Comparison of ENCODE assay signal across 20 cellular contexts in genomic region chr7:150462413-150462812, GRCh38. TPM values are rescaled to one million over a fixed set of nuclear protein-coding genes. Genes with fewer than 3 reads are reported as not detected.
DNase-seq lines count a peak whose midpoint lies in the region; ATAC-seq lines count a peak whose summit lies in the region.
"Had no signal": no experiment of that assay in that cellular context is flagged by ENCODE, and none has a peak within 500 bp of the region (broad histone marks: within the 10 kb centered on the region; RNA-seq: fewer than 3 reads in every experiment).

No MANE protein-coding gene starts in this region.

- intact Hi-C loops in activated naive CD4-positive, alpha-beta T cell treated with anti-CD3 and anti-CD28 coated beads for 36 hours (cut with micrococcal nuclease): no loop called here

- no peaks in the 10 kb centered on the region for H3K27me3 Mint-ChIP-seq in activated naive CD4-positive, alpha-beta T cell treated with anti-CD3 and anti-CD28 coated beads for 36 hours (ENCODE audit: low read depth)
- H3K27me3 Mint-ChIP-seq in T-cell: no peaks in the 10 kb centered on the region
- H3K27me3 Mint-ChIP-seq in effector memory CD8-positive, alpha-beta T cell: no peaks in the 10 kb centered on the region
- no peaks in the 10 kb centered on the region for H3K27me3 Mint-ChIP-seq in natural killer cell treated with Interleukin-12 subunit alpha and Interleukin-12 subunit beta and Interleukin-15 and Interleukin-18, amount 100 ng/mL, for 72 hours
- H3K27me3 Mint-ChIP-seq: CD4-positive, CD25-positive, alpha-beta regulatory T cell had no signal

- H3K4me1 Mint-ChIP-seq in activated naive CD4-positive, alpha-beta T cell treated with anti-CD3 and anti-CD28 coated beads for 36 hours (ENCODE audit: low read depth): peaks cover 58% of the 10 kb centered on the region
- peaks cover 70 to 83% (median 76%) of the 10 kb centered on the region in 3 donors for H3K4me1 Mint-ChIP-seq in T-cell
- H3K4me1 Mint-ChIP-seq in effector memory CD8-positive, alpha-beta T cell (ENCODE audit: low read depth in 2 of 2): peaks cover 48 to 75% of the 10 kb centered on the region in 2 donors
- H3K4me1 Mint-ChIP-seq in natural killer cell treated with Interleukin-12 subunit alpha and Interleukin-12 subunit beta and Interleukin-15 and Interleukin-18, amount 100 ng/mL, for 72 hours (ENCODE audit: low read depth in 2 of 2): peaks cover 47 to 48% of the 10 kb centered on the region in 2 donors
- H3K4me1 Mint-ChIP-seq: B cell had no signal

- H3K9me3 Mint-ChIP-seq in activated naive CD4-positive, alpha-beta T cell treated with anti-CD3 and anti-CD28 coated beads for 36 hours: peaks cover 38% of the 10 kb centered on the region
- peaks cover 22 to 43% (median 36%) of the 10 kb centered on the region in 3 donors for H3K9me3 Mint-ChIP-seq in T-cell
- peaks cover 11 to 25% of the 10 kb centered on the region in 2 donors for H3K9me3 Mint-ChIP-seq in effector memory CD8-positive, alpha-beta T cell
- H3K9me3 Mint-ChIP-seq in natural killer cell treated with Interleukin-12 subunit alpha and Interleukin-12 subunit beta and Interleukin-15 and Interleukin-18, amount 100 ng/mL, for 72 hours: peaks cover 24% of the 10 kb centered on the region

- ATAC-seq in T-cell (replicated peaks in 1 of 4): no peak
- no peak for ATAC-seq in effector memory CD8-positive, alpha-beta T cell (replicated peaks)
- ATAC-seq in natural killer cell treated with Interleukin-12 subunit alpha and Interleukin-12 subunit beta and Interleukin-15 and Interleukin-18, amount 100 ng/mL, for 72 hours: no peak
- ATAC-seq: HCT116 had no signal

- H3K27ac Mint-ChIP-seq in activated naive CD4-positive, alpha-beta T cell treated with anti-CD3 and anti-CD28 coated beads for 36 hours: peak overlapping the region; percentile 48
- peak overlapping the region; percentile 45 to 53 for H3K27ac Mint-ChIP-seq in T-cell
- H3K27ac Mint-ChIP-seq in effector memory CD8-positive, alpha-beta T cell: peak overlapping the region; percentile 33 to 49
- H3K27ac Mint-ChIP-seq in natural killer cell treated with Interleukin-12 subunit alpha and Interleukin-12 subunit beta and Interleukin-15 and Interleukin-18, amount 100 ng/mL, for 72 hours: peak overlapping the region; percentile 40 to 68
- H3K27ac Mint-ChIP-seq: B cell had no signal

- CTCF ChIA-PET in activated naive CD4-positive, alpha-beta T cell treated with anti-CD3 and anti-CD28 coated beads for 36 hours (lab: Charles Lee): interaction anchor here (0.6 to 1.0 kb wide), 2 partner anchors 11 to 87 kb away, joined by 3 read pairs; no protein-coding TSS in a partner anchor
- CTCF ChIA-PET in T-cell (lab: Charles Lee): no interaction called here

- POLR2A ChIA-PET in T-cell (lab: Charles Lee): interaction anchor here in 1 of 2 donors (0.6 kb wide), 1 partner anchor 21 kb away, joined by 3 read pairs; no protein-coding TSS in a partner anchor

- peaks cover 60% of the 10 kb centered on the region for H3K36me3 Mint-ChIP-seq in activated naive CD4-positive, alpha-beta T cell treated with anti-CD3 and anti-CD28 coated beads for 36 hours (ENCODE audit: low read depth)
- peaks cover 88% of the 10 kb centered on the region for H3K36me3 Mint-ChIP-seq in T-cell
- H3K36me3 Mint-ChIP-seq in effector memory CD8-positive, alpha-beta T cell (ENCODE audit: insufficient read depth): peaks cover 21% of the 10 kb centered on the region
- peaks cover 57% of the 10 kb centered on the region for H3K36me3 Mint-ChIP-seq in natural killer cell treated with Interleukin-12 subunit alpha and Interleukin-12 subunit beta and Interleukin-15 and Interleukin-18, amount 100 ng/mL, for 72 hours

- H3K4me3 Mint-ChIP-seq in activated naive CD4-positive, alpha-beta T cell treated with anti-CD3 and anti-CD28 coated beads for 36 hours: no peak overlapping the region
- H3K4me3 Mint-ChIP-seq in T-cell: no peak overlapping the region
- peak overlapping the region in 1 of 2 donors; percentile 12 for H3K4me3 Mint-ChIP-seq in effector memory CD8-positive, alpha-beta T cell
- no peak overlapping the region for H3K4me3 Mint-ChIP-seq in natural killer cell treated with Interleukin-12 subunit alpha and Interleukin-12 subunit beta and Interleukin-15 and Interleukin-18, amount 100 ng/mL, for 72 hours
- H3K4me3 Mint-ChIP-seq: B cell had no signal

- no peak for DNase-seq in activated naive CD4-positive, alpha-beta T cell treated with anti-CD3 and anti-CD28 coated beads for 36 hours
- no peak for DNase-seq in activated naive CD4-positive, alpha-beta T cell (lab: John Stamatoyannopoulos, UW)
- DNase-seq in T-cell: no peak
- no peak for DNase-seq in effector memory CD8-positive, alpha-beta T cell
- DNase-seq in natural killer cell treated with Interleukin-12 subunit alpha and Interleukin-12 subunit beta and Interleukin-15 and Interleukin-18, amount 100 ng/mL, for 72 hours (ENCODE audit: low spot score): no peak
- no peak for DNase-seq in SW480 (ENCODE audit: low spot score)
- DNase-seq in NAMALWA (ENCODE audit: low spot score): no peak
- DNase-seq in activated CD4-positive, CD25-positive, alpha-beta regulatory T cell treated with anti-CD3 and anti-CD28 coated beads, Interleukin-2, amount 50 U/mL, for 72 hours: no peak
- DNase-seq: 8988T; Caco-2; CD4-positive, CD25-positive, alpha-beta regulatory T cell; DMS153; DMS79; GDM1; GOT3; H7; IMR-90 had no signal

RNA-seq across cellular contexts. Expression of gene GIMAP8, which starts 12.0 kb away (rescaled TPM):
- 1 to 10 TPM; 9.1 to 9.7 TPM for total RNA-seq in activated naive CD4-positive, alpha-beta T cell treated with anti-CD3 and anti-CD28 coated beads for 36 hours
- total RNA-seq in T-cell: 10 to 100 TPM; 17.8 to 54.6 (median 50.1) TPM
- total RNA-seq in natural killer cell treated with Interleukin-12 subunit alpha and Interleukin-12 subunit beta and Interleukin-15 and Interleukin-18, amount 100 ng/mL, for 72 hours: 10 to 100 TPM; 10.2 to 13.7 TPM
- total RNA-seq: Daoy, H7, IMR-90 had no signal

RNA-seq across cellular contexts. Expression of gene GIMAP7, which starts 52.3 kb away (rescaled TPM):
- 10 to 100 TPM; 41.6 TPM for total RNA-seq in activated naive CD4-positive, alpha-beta T cell treated with anti-CD3 and anti-CD28 coated beads for 36 hours
- 100 to 1,000 TPM in 3 of 5 donors, 10 to 100 TPM in 2; 76.8 to 430 (median 392) TPM for total RNA-seq in T-cell
- total RNA-seq in natural killer cell treated with Interleukin-12 subunit alpha and Interleukin-12 subunit beta and Interleukin-15 and Interleukin-18, amount 100 ng/mL, for 72 hours: 10 to 100 TPM; 50.5 to 60.4 TPM
- total RNA-seq: Caco-2, Daoy, H7, IMR-90 had no signal
